1 cellular context compared by ENCODE assay signal in genomic region chr1:225974454-225974853, GRCh38.
TF ChIP-seq lines count a peak whose summit lies in the region.

No MANE protein-coding gene starts in this region.

TF ChIP-seq in H1, 55 proteins besides CTCF, POLR2A, EP300 and RAD21 (continued from another document):
- TF ChIP-seq ATF3 (IDR thresholded peaks at IDR 0.05; ENCODE audit: insufficient read depth, low read depth, low read length): no peak
- no peak for TF ChIP-seq PHF8 (conservative IDR thresholded peaks at IDR 0.05; ENCODE audit: low read depth, low read length)
- no peak for TF ChIP-seq KDM4A (IDR thresholded peaks at IDR 0.05; ENCODE audit: low read depth, low read length, severe bottlenecking)
- TF ChIP-seq CBX8 (IDR thresholded peaks at IDR 0.05; ENCODE audit: borderline replicate concordance, low read depth, low read length): no peak
